10 cellular contexts compared by ENCODE assay signal in genomic region chr11:19511413-19512183, GRCh38.
DNase-seq lines count a peak whose midpoint lies in the region; ATAC-seq and TF ChIP-seq lines count a peak whose summit lies in the region.
"Had no signal": no experiment of that assay in that cellular context is flagged by ENCODE, and none has a peak within 500 bp of the region (broad histone marks: within the 10 kb centered on the region; RNA-seq: fewer than 3 reads in every experiment).

No MANE protein-coding gene starts in this region.

- DNase-seq in NCI-H2029 treated with DMSO at 0.1 percent for 48 hours (lab: John Stamatoyannopoulos, UW), result peak; percentile 88
- DNase-seq in choroid plexus epithelial cell (ENCODE audit: low read depth), result peak; percentile 35
- DNase-seq in mucosa of descending colon, result peak in 2 of 3 donors; percentile 6 to 58
- no peak for DNase-seq in brain microvascular endothelial cell
- DNase-seq in HuH-7 (ENCODE audit: low spot score), result no peak
- no peak for DNase-seq in dedifferentiated amniotic fluid mesenchymal stem cell (ENCODE audit: extremely low spot score)
- no peak for DNase-seq in AML-193 (lab: John Stamatoyannopoulos, UW)
- DNase-seq: esophagus squamous epithelium had no signal

- peaks cover 52% of the 10 kb centered on the region for H3K79me2 ChIP-seq in ACC112 (ENCODE audit: control insufficient read depth, insufficient read depth, low read length, unreplicated experiment)

- in situ Hi-C loops in brain microvascular endothelial cell (cut with HindIII; ENCODE audit: low pct_ligation_motif_present, low sequenced_read_pairs), result loop anchor here (25.0 kb wide), 1 partner anchor 199 kb away; no protein-coding TSS in a partner anchor

- H3K27ac ChIP-seq in ACC112 (ENCODE audit: low read depth, low read length), result peak overlapping the region; percentile 47
- no peak overlapping the region for H3K27ac ChIP-seq in brain microvascular endothelial cell
- H3K27ac ChIP-seq: SJSA1 had no signal

- H3K9me3 ChIP-seq in mucosa of descending colon, result no peaks in the 10 kb centered on the region
- H3K9me3 ChIP-seq: esophagus squamous epithelium, SJSA1 had no signal

- intact Hi-C loops in mucosa of descending colon (cut with DNase I, micrococcal nuclease), result no loop called here

- H3K4me1 ChIP-seq in ACC112 (ENCODE audit: control insufficient read depth, insufficient read depth, low read length, unreplicated experiment), result peaks cover 71% of the 10 kb centered on the region
- H3K4me1 ChIP-seq in mucosa of descending colon (ENCODE audit: low read depth), result no peaks in the 10 kb centered on the region
- H3K4me1 ChIP-seq: SJSA1 had no signal

- H3K27me3 ChIP-seq in ACC112 (ENCODE audit: insufficient read depth, low read length) (no peaks in the 10 kb centered on the region), brain microvascular endothelial cell (replicated peaks) (peaks cover 11% of the 10 kb centered on the region)
- H3K27me3 ChIP-seq: SJSA1 had no signal

- TF ChIP-seq CTCF in choroid plexus epithelial cell (conservative IDR thresholded peaks at IDR 0.05; ENCODE audit: low read depth, low read length), result no peak
- TF ChIP-seq CTCF in mucosa of descending colon (IDR thresholded peaks at IDR 0.05), result no peak
- no peak for TF ChIP-seq CTCF in brain microvascular endothelial cell (IDR thresholded peaks at IDR 0.05; ENCODE audit: low read depth, low read length, missing control alignments)

- no peak for ATAC-seq in mucosa of descending colon

- H3K4me3 ChIP-seq in ACC112 (ENCODE audit: low read depth, low read length) (peak overlapping the region; percentile 33; the same call in 1 of the 2 replicates), choroid plexus epithelial cell (ENCODE audit: low read depth, low read length) (no peak overlapping the region), mucosa of descending colon (no peak overlapping the region), brain microvascular endothelial cell (ENCODE audit: low read depth, low read length) (no peak overlapping the region)
- H3K4me3 ChIP-seq: esophagus squamous epithelium, SJSA1 had no signal

- H3K36me3 ChIP-seq in ACC112 (ENCODE audit: insufficient read depth, low read length), result no peaks in the 10 kb centered on the region
- no peaks in the 10 kb centered on the region for H3K36me3 ChIP-seq in mucosa of descending colon (ENCODE audit: low read depth)
- no peaks in the 10 kb centered on the region for H3K36me3 ChIP-seq in brain microvascular endothelial cell (replicated peaks)
- H3K36me3 ChIP-seq: esophagus squamous epithelium, SJSA1 had no signal

- H2AFZ ChIP-seq in ACC112 (ENCODE audit: low read length, unreplicated experiment), result no peak overlapping the region

Comparison
In these comparisons a context has a peak if more than half of its experiments do, and no peak if none do; other contexts are left out.
1. DNase-seq: peak in NCI-H2029 treated with DMSO at 0.1 percent for 48 hours (single experiment), choroid plexus epithelial cell (single experiment) and mucosa of descending colon (2 of 3); none in brain microvascular endothelial cell (single experiment), HuH-7 (single experiment), dedifferentiated amniotic fluid mesenchymal stem cell (single experiment) and AML-193 (0 of 2).